8 cellular contexts compared by ENCODE assay signal in the genomic region with DNA sequence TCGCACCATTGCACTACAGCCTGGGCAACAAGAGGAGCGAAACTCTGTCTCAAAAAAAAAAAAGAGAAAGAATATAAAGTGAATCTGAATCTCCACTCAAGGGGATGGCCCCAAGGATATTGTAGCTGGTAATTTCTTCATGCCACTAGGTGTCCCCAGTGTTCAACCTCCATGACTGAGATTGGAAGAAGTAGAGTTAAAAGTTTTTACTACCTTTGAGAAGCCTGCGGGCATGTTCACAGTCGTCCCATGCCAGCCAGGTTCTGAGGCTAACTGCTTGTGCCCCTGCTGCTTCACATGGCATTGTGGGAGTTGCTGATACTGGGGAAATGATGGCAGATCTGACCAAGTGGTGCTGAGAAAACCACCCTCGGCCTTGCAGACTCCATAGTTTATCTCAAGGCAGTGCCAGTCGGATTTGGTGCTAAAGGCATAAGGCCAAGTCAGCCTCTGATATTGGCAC. TPM values are rescaled to one million over a fixed set of nuclear protein-coding genes. Genes with fewer than 3 reads are reported as not detected.
DNase-seq lines count a peak whose midpoint lies in the region; ATAC-seq and TF ChIP-seq lines count a peak whose summit lies in the region.

No MANE protein-coding gene starts in this region.

- CTCF ChIA-PET in OCI-LY7 (lab: Charles Lee; ENCODE audit: unreplicated experiment), result interaction anchor here (0.5 to 1.7 kb wide), 4 partner anchors 18 to 155 kb away, joined by 3 to 6 read pairs (median 3); no protein-coding TSS in a partner anchor

- H2BK5ac ChIP-seq in mesenchymal stem cell (ENCODE audit: low read depth, low read length, poor library complexity, severe bottlenecking), result no peak overlapping the region

- H3K36me3 ChIP-seq in OCI-LY7 (ENCODE audit: insufficient read depth, low read length) (peaks cover 64% of the 10 kb centered on the region), mesenchymal stem cell (ENCODE audit: control insufficient read depth in 1 of 2, insufficient read depth in 2 of 2, low read depth in 1 of 2, low read length in 2 of 2) (peaks cover 30 to 45% of the 10 kb centered on the region in 2 experiments)
- H3K36me3 ChIP-seq in effector memory CD4-positive, alpha-beta T cell (ENCODE audit: control insufficient read depth, insufficient read depth, low read length), result peaks cover 28% of the 10 kb centered on the region

- peak overlapping the region; percentile 2 for H4K91ac ChIP-seq in mesenchymal stem cell (ENCODE audit: low read length)

- H4K20me1 ChIP-seq in OCI-LY7 (ENCODE audit: insufficient read depth, low read length), result no peaks in the 10 kb centered on the region

- peak; percentile 85 for TF ChIP-seq CTCF in C4-2B (conservative IDR thresholded peaks at IDR 0.05)
- TF ChIP-seq CTCF in OCI-LY7 (conservative IDR thresholded peaks at IDR 0.05; ENCODE audit: low read length), result peak; percentile 78

- no peak overlapping the region for H2BK15ac ChIP-seq in mesenchymal stem cell (ENCODE audit: low read depth, poor library complexity, severe bottlenecking)

- peak; percentile 51 for ATAC-seq in GM18511 (IDR thresholded peaks at IDR 0.05; ENCODE audit: unreplicated experiment)
- ATAC-seq in GM19324 (IDR thresholded peaks at IDR 0.05; ENCODE audit: low FRiP score, unreplicated experiment), result no peak

- H3K4me2 ChIP-seq in OCI-LY7 (ENCODE audit: low read length), result no peak overlapping the region
- H3K4me2 ChIP-seq in mesenchymal stem cell (ENCODE audit: low read length, poor library complexity, severe bottlenecking), result no peak overlapping the region

- no peaks in the 10 kb centered on the region for H3K4me1 ChIP-seq in OCI-LY7 (ENCODE audit: insufficient read depth, low read length, poor library complexity, severe bottlenecking)
- peaks cover 5% of the 10 kb centered on the region for H3K4me1 ChIP-seq in mesenchymal stem cell (ENCODE audit: control insufficient read depth, insufficient read depth, low read depth, low read length)
- H3K4me1 ChIP-seq in effector memory CD4-positive, alpha-beta T cell (ENCODE audit: control insufficient read depth, insufficient read depth, low read length, poor library complexity, severe bottlenecking), result no peaks in the 10 kb centered on the region

- H2AK5ac ChIP-seq in mesenchymal stem cell (ENCODE audit: low read length, severe bottlenecking), result peak overlapping the region; percentile 5

- peak overlapping the region in 1 of 2 experiments; percentile 49 for H3K18ac ChIP-seq in mesenchymal stem cell (ENCODE audit: low read depth in 1 of 2, low read length in 2 of 2)

- POLR2A ChIA-PET in OCI-LY7 (lab: Charles Lee), result interaction anchor here (0.5 kb wide), 1 partner anchor 92 kb away, joined by 4 read pairs; no protein-coding TSS in a partner anchor

- peak overlapping the region; percentile 84 for H4K8ac ChIP-seq in mesenchymal stem cell (ENCODE audit: low read length)

- no peak overlapping the region for H2BK120ac ChIP-seq in mesenchymal stem cell (ENCODE audit: low read depth, low read length)

- peak overlapping the region; percentile 16 for H3K9ac ChIP-seq in mesenchymal stem cell (ENCODE audit: low read length)

- no peak overlapping the region for H3K23ac ChIP-seq in mesenchymal stem cell (ENCODE audit: low read length in 2 of 2)

- no peaks in the 10 kb centered on the region for H3K27me3 ChIP-seq in mesenchymal stem cell (ENCODE audit: control insufficient read depth in 1 of 2, insufficient read depth in 1 of 2, low read length in 2 of 2)
- H3K27me3 ChIP-seq in effector memory CD4-positive, alpha-beta T cell (replicated peaks; ENCODE audit: control insufficient read depth, insufficient read depth, low read length, poor library complexity, severe bottlenecking), result no peaks in the 10 kb centered on the region

- no peaks in the 10 kb centered on the region for H3K9me2 ChIP-seq in OCI-LY7 (ENCODE audit: insufficient read depth, low read length)

- peak overlapping the region in 1 of 2 experiments; percentile 42 for H2BK12ac ChIP-seq in mesenchymal stem cell (ENCODE audit: low read length in 2 of 2)

- DNase-seq in OCI-LY7 (ENCODE audit: low spot score), result peak; percentile 49
- peak; percentile 44 for DNase-seq in dedifferentiated amniotic fluid mesenchymal stem cell (ENCODE audit: extremely low spot score)
- DNase-seq in mesenchymal stem cell, result peak; percentile 67
- DNase-seq in activated gamma-delta T cell treated with Interleukin-2 at 50 U/mL for 16 hours, result no peak
- DNase-seq in effector memory CD4-positive, alpha-beta T cell, result no peak

- H3K4ac ChIP-seq in mesenchymal stem cell (ENCODE audit: low read depth in 1 of 2, low read length in 2 of 2), result peak overlapping the region in 1 of 2 experiments; percentile 75

- BruUV-seq in OCI-LY7 (replicated peaks; lab: Mats Ljungman, UMichigan), result no TSS peak

- H3K27ac ChIP-seq in C4-2B (no peak overlapping the region), OCI-LY7 (ENCODE audit: low read depth, low read length, poor library complexity, severe bottlenecking) (no peak overlapping the region), mesenchymal stem cell (ENCODE audit: low read length, poor library complexity, severe bottlenecking) (peak overlapping the region; percentile 12)
- H3K27ac ChIP-seq in effector memory CD4-positive, alpha-beta T cell (ENCODE audit: insufficient read depth, low read length, poor library complexity, severe bottlenecking), result no peak overlapping the region

- H3K79me2 ChIP-seq in OCI-LY7 (ENCODE audit: insufficient read depth, low read depth, low read length), result no peaks in the 10 kb centered on the region

- H3K4me3 ChIP-seq in OCI-LY7 (ENCODE audit: low read depth, low read length, poor library complexity, severe bottlenecking) (no peak overlapping the region), mesenchymal stem cell (ENCODE audit: insufficient read depth in 1 of 2, low read depth in 1 of 2, low read length in 2 of 2) (no peak overlapping the region)
- no peak overlapping the region for H3K4me3 ChIP-seq in effector memory CD4-positive, alpha-beta T cell (ENCODE audit: insufficient read depth, low read depth, low read length, poor library complexity, severe bottlenecking)

- no peak overlapping the region for H3K14ac ChIP-seq in mesenchymal stem cell (ENCODE audit: low read length in 2 of 2)

- 76% methylated on average over 5 of the region's 6 CpGs for WGBS in mesenchymal stem cell

- peaks cover 2% of the 10 kb centered on the region for H3K79me1 ChIP-seq in mesenchymal stem cell (replicated peaks; ENCODE audit: low read length, poor library complexity, severe bottlenecking)

- intact Hi-C loops in OCI-LY7 (cut with micrococcal nuclease; ENCODE audit: unreplicated experiment), result loop anchor here (5.0 kb wide), 1 partner anchor 94 kb away; no protein-coding TSS in a partner anchor

- no peak overlapping the region for H2AFZ ChIP-seq in OCI-LY7 (ENCODE audit: low read length)
- no peak overlapping the region for H2AFZ ChIP-seq in mesenchymal stem cell (ENCODE audit: low read depth, low read length)

- H3K9me3 ChIP-seq in OCI-LY7 (ENCODE audit: low read length) (no peaks in the 10 kb centered on the region), mesenchymal stem cell (ENCODE audit: control insufficient read depth, low read length) (no peaks in the 10 kb centered on the region)
- H3K9me3 ChIP-seq in effector memory CD4-positive, alpha-beta T cell (ENCODE audit: control insufficient read depth, low read length), result no peaks in the 10 kb centered on the region

RNA-seq across cellular contexts. Expression of gene SHISA4, which starts 10.8 kb away (rescaled TPM):
- total RNA-seq in OCI-LY7 (2014; rRNA removed; shearing (Covaris generic)), result 0.46 TPM in 1 of 2 replicates, not detected in the other
- total RNA-seq in OCI-LY7 (2022), result not detected in 2 replicates
- polyA plus RNA-seq in mesenchymal stem cell (2013, experiment 1 of 2), result 32.9 TPM
- polyA plus RNA-seq in mesenchymal stem cell (2013, experiment 2 of 2), result 33.3 TPM

RNA-seq across cellular contexts. Expression of gene IPO9, which starts 49.0 kb away (rescaled TPM):
- total RNA-seq in OCI-LY7 (2014; rRNA removed; shearing (Covaris generic)), result 47.2 and 53.3 TPM in 2 replicates
- total RNA-seq in OCI-LY7 (2022), result 67.9 and 72.5 TPM in 2 replicates
- 30.8 TPM for polyA plus RNA-seq in mesenchymal stem cell (2013, experiment 1 of 2)
- polyA plus RNA-seq in mesenchymal stem cell (2013, experiment 2 of 2), result 34.0 TPM

Comparison
In these comparisons a context has a peak if more than half of its experiments do, and no peak if none do; other contexts are left out.
1. DNase-seq: peak in OCI-LY7 (single experiment), dedifferentiated amniotic fluid mesenchymal stem cell (single experiment) and mesenchymal stem cell (single experiment); none in activated gamma-delta T cell treated with Interleukin-2 at 50 U/mL for 16 hours (single experiment) and effector memory CD4-positive, alpha-beta T cell (0 of 3).